8 cellular contexts compared by ENCODE assay signal in the genomic region with DNA sequence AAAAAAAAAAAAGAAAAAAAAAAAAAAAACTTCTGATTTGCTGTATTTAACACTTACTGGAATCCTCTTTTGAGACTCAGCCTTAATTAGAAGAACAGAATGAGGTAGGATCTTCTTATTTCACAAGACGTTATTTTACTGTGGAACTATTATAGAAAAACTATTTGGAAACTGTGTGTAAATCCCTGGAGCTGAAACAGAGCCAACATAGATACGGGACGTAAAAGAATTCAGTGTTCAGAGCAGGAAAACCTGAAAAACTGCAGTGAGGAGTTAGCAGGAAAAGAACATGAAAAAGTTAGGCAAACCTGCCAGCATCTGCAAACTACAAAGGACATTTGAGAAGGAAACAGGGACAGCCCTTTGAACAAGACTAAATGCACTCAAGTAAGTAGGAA. TPM values are rescaled to one million over a fixed set of nuclear protein-coding genes. Genes with fewer than 3 reads are reported as not detected.
DNase-seq lines count a peak whose midpoint lies in the region; ATAC-seq and TF ChIP-seq lines count a peak whose summit lies in the region.

No MANE protein-coding gene starts in this region.

- intact Hi-C loops in activated CD4-positive, alpha-beta T cell treated with anti-CD3 and anti-CD28 coated beads, Interleukin-2, amount 10 ng/mL, durations not matched to agents 24 days and 14 days (cut with micrococcal nuclease) = loop anchor here (5.0 kb wide), 1 partner anchor 110 kb away; no protein-coding TSS in a partner anchor

- H3K27ac ChIP-seq in iPS-20b (ENCODE audit: low read length) (no peak overlapping the region), suprapubic skin (peak overlapping the region; percentile 100), coronary artery (peak overlapping the region in 1 of 2 donors; percentile 27)

- peak overlapping the region; percentile 83 for H3K4me3 Mint-ChIP-seq in activated CD4-positive, alpha-beta T cell treated with anti-CD3 and anti-CD28 coated beads, Interleukin-2, amount 10 ng/mL, durations not matched to agents 24 days and 14 days
- peak overlapping the region; percentile 85 for H3K4me3 Mint-ChIP-seq in activated naive CD8-positive, alpha-beta T cell treated with anti-CD3 and anti-CD28 coated beads, Interleukin-2, amount 10 ng/mL, durations not matched to agents 7 days and 5 days

- H3K36me3 Mint-ChIP-seq in activated CD4-positive, alpha-beta T cell treated with anti-CD3 and anti-CD28 coated beads, Interleukin-2, amount 10 ng/mL, durations not matched to agents 24 days and 14 days (ENCODE audit: low read depth) = peaks cover 14% of the 10 kb centered on the region
- peaks cover 12% of the 10 kb centered on the region for H3K36me3 Mint-ChIP-seq in activated naive CD8-positive, alpha-beta T cell treated with anti-CD3 and anti-CD28 coated beads, Interleukin-2, amount 10 ng/mL, durations not matched to agents 7 days and 5 days

- no peak for TF ChIP-seq EP300 in suprapubic skin (IDR thresholded peaks at IDR 0.05)

- TF ChIP-seq POLR2A in suprapubic skin (IDR thresholded peaks at IDR 0.05) = no peak

- H3K4me1 ChIP-seq in iPS-20b (ENCODE audit: insufficient read depth, low read length) (peaks cover 27% of the 10 kb centered on the region), suprapubic skin (peaks cover 37% of the 10 kb centered on the region)

- H3K9me3 ChIP-seq in iPS-20b (ENCODE audit: insufficient read depth, low read depth, low read length) = no peaks in the 10 kb centered on the region
- H3K9me3 ChIP-seq in suprapubic skin = no peaks in the 10 kb centered on the region

- H3K4me1 Mint-ChIP-seq in activated CD4-positive, alpha-beta T cell treated with anti-CD3 and anti-CD28 coated beads, Interleukin-2, amount 10 ng/mL, durations not matched to agents 24 days and 14 days = peaks cover 45% of the 10 kb centered on the region
- H3K4me1 Mint-ChIP-seq in activated naive CD8-positive, alpha-beta T cell treated with anti-CD3 and anti-CD28 coated beads, Interleukin-2, amount 10 ng/mL, durations not matched to agents 7 days and 5 days = peaks cover 47% of the 10 kb centered on the region

- no peaks in the 10 kb centered on the region for H3K36me3 ChIP-seq in iPS-20b (ENCODE audit: insufficient read depth, low read depth, low read length)
- no peaks in the 10 kb centered on the region for H3K36me3 ChIP-seq in suprapubic skin

- no peak for DNase-seq in activated CD4-positive, alpha-beta T cell treated with anti-CD3 and anti-CD28 coated beads, Interleukin-2, amount 10 ng/mL, durations not matched to agents 24 days and 14 days
- DNase-seq in activated CD4-positive, alpha-beta T cell treated with anti-CD3 and anti-CD28 coated beads for 4 hours = no peak
- DNase-seq in activated naive CD8-positive, alpha-beta T cell treated with anti-CD3 and anti-CD28 coated beads, Interleukin-2, amount 10 ng/mL, durations not matched to agents 7 days and 5 days = no peak
- DNase-seq in suprapubic skin (ENCODE audit: low spot score in 2 of 2) (no peak), AG08396 (ENCODE audit: low spot score) (no peak), coronary artery (ENCODE audit: low spot score) (no peak)

- H3K4me3 ChIP-seq in iPS-20b (ENCODE audit: low read length) (no peak overlapping the region), suprapubic skin (peak overlapping the region; percentile 99), coronary artery (no peak overlapping the region)

- ATAC-seq in activated naive CD8-positive, alpha-beta T cell treated with anti-CD3 and anti-CD28 coated beads, Interleukin-2, amount 10 ng/mL, durations not matched to agents 7 days and 5 days (ENCODE audit: low read depth) = no peak
- no peak for ATAC-seq in GM18520 (IDR thresholded peaks at IDR 0.05; ENCODE audit: unreplicated experiment)

- POLR2A ChIA-PET in activated naive CD8-positive, alpha-beta T cell treated with anti-CD3 and anti-CD28 coated beads, Interleukin-2, amount 10 ng/mL, durations not matched to agents 7 days and 5 days (lab: Charles Lee) = interaction anchor here (0.7 to 9.7 kb wide), 9 partner anchors 13 to 351 kb away, joined by 3 to 109 read pairs (median 6); no protein-coding TSS in a partner anchor

- no peaks in the 10 kb centered on the region for H3K27me3 Mint-ChIP-seq in activated CD4-positive, alpha-beta T cell treated with anti-CD3 and anti-CD28 coated beads, Interleukin-2, amount 10 ng/mL, durations not matched to agents 24 days and 14 days
- H3K27me3 Mint-ChIP-seq in activated naive CD8-positive, alpha-beta T cell treated with anti-CD3 and anti-CD28 coated beads, Interleukin-2, amount 10 ng/mL, durations not matched to agents 7 days and 5 days = no peaks in the 10 kb centered on the region

- H3K27me3 ChIP-seq in iPS-20b (ENCODE audit: insufficient read depth, low read length) (no peaks in the 10 kb centered on the region), suprapubic skin (no peaks in the 10 kb centered on the region)

- peak overlapping the region; percentile 17; the same call in 1 of the 2 replicates for H3K9ac ChIP-seq in iPS-20b (ENCODE audit: low read depth, low read length)

- no peaks in the 10 kb centered on the region for H3K9me3 Mint-ChIP-seq in activated CD4-positive, alpha-beta T cell treated with anti-CD3 and anti-CD28 coated beads, Interleukin-2, amount 10 ng/mL, durations not matched to agents 24 days and 14 days
- no peaks in the 10 kb centered on the region for H3K9me3 Mint-ChIP-seq in activated naive CD8-positive, alpha-beta T cell treated with anti-CD3 and anti-CD28 coated beads, Interleukin-2, amount 10 ng/mL, durations not matched to agents 7 days and 5 days

- 35% methylated on average over 3 of the region's 3 CpGs for WGBS in suprapubic skin

- TF ChIP-seq CTCF in suprapubic skin (IDR thresholded peaks at IDR 0.05) (no peak), coronary artery (IDR thresholded peaks at IDR 0.05) (no peak)

- peak overlapping the region; percentile 91 for H3K27ac Mint-ChIP-seq in activated CD4-positive, alpha-beta T cell treated with anti-CD3 and anti-CD28 coated beads, Interleukin-2, amount 10 ng/mL, durations not matched to agents 24 days and 14 days
- peak overlapping the region; percentile 93 for H3K27ac Mint-ChIP-seq in activated naive CD8-positive, alpha-beta T cell treated with anti-CD3 and anti-CD28 coated beads, Interleukin-2, amount 10 ng/mL, durations not matched to agents 7 days and 5 days

RNA-seq across cellular contexts. Expression of a gene that starts 3.4 kb away (rescaled TPM):
- total RNA-seq in activated CD4-positive, alpha-beta T cell treated with anti-CD3 and anti-CD28 coated beads, Interleukin-2, amount 10 ng/mL, durations not matched to agents 24 days and 14 days = 58.0 and 60.9 TPM in 2 replicates
- total RNA-seq in activated naive CD8-positive, alpha-beta T cell treated with anti-CD3 and anti-CD28 coated beads, Interleukin-2, amount 10 ng/mL, durations not matched to agents 7 days and 5 days = 100 to 1,000 TPM; 133 to 144 TPM
- total RNA-seq in suprapubic skin = 10 to 100 TPM; 31.2 to 64.8 (median 46.7) TPM
